ENCODE assay signal across 30 cellular contexts in the genomic region with DNA sequence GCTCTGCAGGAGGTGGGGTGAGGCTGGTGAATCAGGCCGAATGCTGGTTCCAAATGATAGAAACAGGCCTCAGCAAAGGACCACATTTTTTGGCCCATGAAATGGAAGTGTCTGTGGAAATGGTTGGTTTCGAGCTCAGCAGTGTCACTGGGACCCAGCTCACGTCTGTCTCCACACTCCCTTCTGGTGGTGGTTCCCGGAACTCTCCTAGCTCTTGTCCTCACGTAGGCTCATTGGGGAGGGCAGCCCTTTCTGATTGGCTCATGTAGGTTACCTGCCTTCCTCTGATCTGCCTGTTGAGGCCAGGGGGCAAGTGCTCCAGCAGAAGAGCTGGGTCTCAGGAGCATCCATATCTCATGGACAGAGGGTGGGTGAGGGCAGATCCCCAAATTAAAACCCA. TPM values are rescaled to one million over a fixed set of nuclear protein-coding genes. Genes with fewer than 3 reads are reported as not detected.
"Had no signal": no experiment of that assay in that cellular context is flagged by ENCODE, and none has a peak within 500 bp of the region (broad histone marks: within the 10 kb centered on the region; RNA-seq: fewer than 3 reads in every experiment).

No MANE protein-coding gene starts in this region.

- ATAC-seq: activated CD4-positive, alpha-beta T cell treated with anti-CD3 and anti-CD28 coated beads for 36 hours; activated naive CD4-positive, alpha-beta T cell treated with anti-CD3 and anti-CD28 coated beads, Interleukin-2, amount 50 U/mL, for 72 hours; activated T-cell treated with anti-CD3 and anti-CD28 coated beads, Interleukin-2, amount 50 U/mL, for 72 hours; esophagus mucosa; gastrocnemius medialis; left colon; sciatic nerve; stimulated activated memory B cell treated with anti-CD40 and anti-IgM and Interleukin-4, amounts not matched to agents 10 μg/mL and 1 μg/mL and 100 μg/mL, for 72 hours; stimulated activated naive CD8-positive, alpha-beta T cell treated with anti-CD3 and anti-CD28 coated beads, Interleukin-15, amount 100 ng/mL, for 72 hours; upper lobe of right lung had no signal

- H3K9me3 ChIP-seq: adrenal gland, gastrocnemius medialis, ovary, upper lobe of right lung had no signal

- DNase-seq: activated B cell treated with CpG ODN at 0.5 μM for 24 hours; activated CD4-positive, alpha-beta T cell treated with anti-CD3 and anti-CD28 coated beads for 36 hours; activated CD4-positive, alpha-beta T cell treated with anti-CD3 and anti-CD28 coated beads, Interleukin-2, amount 50 U/mL, for 4 hours; activated naive CD4-positive, alpha-beta T cell; activated T-cell treated with anti-CD3 and anti-CD28 coated beads for 4 hours; activated T-cell treated with anti-CD3 and anti-CD28 coated beads, Interleukin-2, amount 50 U/mL, for 72 hours; adrenal gland; brain microvascular endothelial cell; gastrocnemius medialis; glutamatergic neuron; left colon; mammary epithelial cell; naive B cell; nephron progenitor cell; ovary; stimulated activated CD4-positive, alpha-beta T cell treated with anti-CD3 and anti-CD28 coated beads, Interleukin-4, amount 100 ng/mL, for 4 hours; stimulated activated CD8-positive, alpha-beta memory T cell treated with anti-CD3 and anti-CD28 coated beads, Interleukin-4, amount 100 ng/mL, for 48 hours; stimulated activated naive CD8-positive, alpha-beta T cell treated with anti-CD3 and anti-CD28 coated beads, Interleukin-15, amount 100 ng/mL, for 72 hours; substantia nigra; T-helper 2 cell; upper lobe of right lung had no signal

- H3K36me3 ChIP-seq: ovary had no signal

- H3K27me3 Mint-ChIP-seq: activated B cell treated with CpG ODN at 0.5 μM for 24 hours; activated CD4-positive, alpha-beta T cell treated with anti-CD3 and anti-CD28 coated beads for 36 hours; naive B cell; progenitor cell of endocrine pancreas; stimulated activated memory B cell treated with anti-CD40 and anti-IgM and Interleukin-4, amounts not matched to agents 10 μg/mL and 1 μg/mL and 100 μg/mL, for 72 hours; stimulated activated naive CD8-positive, alpha-beta T cell treated with anti-CD3 and anti-CD28 coated beads, Interleukin-15, amount 100 ng/mL, for 72 hours had no signal

- H3K27ac Mint-ChIP-seq: activated B cell treated with CpG ODN at 0.5 μM for 24 hours; activated CD4-positive, alpha-beta T cell treated with anti-CD3 and anti-CD28 coated beads for 36 hours; activated T-cell treated with anti-CD3 and anti-CD28 coated beads, Interleukin-2, amount 50 U/mL, for 72 hours; mesothelial cell of epicardium; nephron progenitor cell; progenitor cell of endocrine pancreas; stimulated activated memory B cell treated with anti-CD40 and anti-IgM and Interleukin-4, amounts not matched to agents 10 μg/mL and 1 μg/mL and 100 μg/mL, for 72 hours; stimulated activated naive CD8-positive, alpha-beta T cell treated with anti-CD3 and anti-CD28 coated beads, Interleukin-15, amount 100 ng/mL, for 72 hours had no signal

- H3K27ac ChIP-seq: adrenal gland, brain microvascular endothelial cell, gastrocnemius medialis, hepatocyte, ovary, skin epidermis, upper lobe of right lung had no signal

- H3K9me3 Mint-ChIP-seq: activated B cell treated with CpG ODN at 0.5 μM for 24 hours; activated naive CD4-positive, alpha-beta T cell treated with anti-CD3 and anti-CD28 coated beads, Interleukin-2, amount 50 U/mL, for 72 hours; activated T-cell treated with anti-CD3 and anti-CD28 coated beads, Interleukin-2, amount 50 U/mL, for 72 hours; mesothelial cell of epicardium; naive B cell; stimulated activated memory B cell treated with anti-CD40 and anti-IgM and Interleukin-4, amounts not matched to agents 10 μg/mL and 1 μg/mL and 100 μg/mL, for 72 hours had no signal

- H3K4me3 ChIP-seq: adrenal gland, gastrocnemius medialis, hepatocyte, ovary, skin epidermis, upper lobe of right lung had no signal

- H2AFZ ChIP-seq: hepatocyte had no signal

- H3K4me3 Mint-ChIP-seq: activated B cell treated with CpG ODN at 0.5 μM for 24 hours; activated CD4-positive, alpha-beta T cell treated with anti-CD3 and anti-CD28 coated beads for 36 hours; activated T-cell treated with anti-CD3 and anti-CD28 coated beads, Interleukin-2, amount 50 U/mL, for 72 hours; mesothelial cell of epicardium; nephron progenitor cell; stimulated activated memory B cell treated with anti-CD40 and anti-IgM and Interleukin-4, amounts not matched to agents 10 μg/mL and 1 μg/mL and 100 μg/mL, for 72 hours; stimulated activated naive CD8-positive, alpha-beta T cell treated with anti-CD3 and anti-CD28 coated beads, Interleukin-15, amount 100 ng/mL, for 72 hours had no signal

- H3K4me2 ChIP-seq: hepatocyte had no signal

- FAIRE-seq: keratinocyte had no signal

- H3K27me3 ChIP-seq: adrenal gland, brain microvascular endothelial cell, gastrocnemius medialis, hepatocyte, ovary, upper lobe of right lung had no signal

RNA-seq across cellular contexts. Expression of gene C16orf89, which starts 9.9 kb away (rescaled TPM):
- total RNA-seq: activated B cell treated with CpG ODN at 0.5 μM for 24 hours; activated CD4-positive, alpha-beta T cell treated with anti-CD3 and anti-CD28 coated beads for 36 hours; activated naive CD4-positive, alpha-beta T cell treated with anti-CD3 and anti-CD28 coated beads, Interleukin-2, amount 50 U/mL, for 72 hours; activated T-cell treated with anti-CD3 and anti-CD28 coated beads, Interleukin-2, amount 50 U/mL, for 72 hours; gastrocnemius medialis; mammary epithelial cell; progenitor cell of endocrine pancreas had no signal
- polyA plus RNA-seq: keratinocyte, mammary epithelial cell had no signal
